Comparison of ENCODE assay signal across 1 cellular context in the genomic region with DNA sequence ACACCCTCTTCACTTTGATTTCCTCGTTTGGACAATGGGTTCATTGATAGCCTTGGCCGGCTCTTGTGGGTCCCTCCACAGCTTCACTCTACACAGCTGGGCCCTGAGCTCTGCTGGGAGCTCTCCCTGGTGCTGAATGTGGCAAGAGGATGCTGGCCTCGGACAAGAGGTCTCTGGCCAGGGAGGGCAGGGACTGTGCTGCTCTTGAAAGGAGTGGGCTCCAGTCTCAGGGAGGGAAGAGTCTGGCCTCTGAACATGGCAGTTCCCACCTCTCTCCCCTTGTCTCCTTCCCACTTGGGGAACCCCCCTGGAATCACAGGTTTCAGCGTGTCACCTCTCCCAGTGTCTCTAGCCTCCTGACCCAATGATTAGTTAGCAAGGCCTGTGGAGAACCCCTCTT.
TF ChIP-seq lines count a peak whose summit lies in the region.

No MANE protein-coding gene starts in this region.

TF ChIP-seq in HepG2, 621 proteins besides CTCF, POLR2A, EP300 and RAD21 (continued from another document and continues in another):
- TF ChIP-seq CCDC6 (CRISPR knock-in tag; IDR thresholded peaks at IDR 0.05) (peak; percentile 83; the same call in 1 of the 2 replicates), BRCA1 (CRISPR knock-in tag; IDR thresholded peaks at IDR 0.05) (peak; percentile 86; the same call in 1 of the 2 replicates), ZNF619 (CRISPR knock-in tag; IDR thresholded peaks at IDR 0.05) (no peak), SP1 (IDR thresholded peaks at IDR 0.05) (no peak), SP1 (CRISPR knock-in tag; IDR thresholded peaks at IDR 0.05) (no peak), STAT5B (CRISPR knock-in tag; IDR thresholded peaks at IDR 0.05) (peak; percentile 92), POGZ (CRISPR knock-in tag; IDR thresholded peaks at IDR 0.05) (no peak), RFX3 (CRISPR knock-in tag; IDR thresholded peaks at IDR 0.05) (no peak), HMG20B (CRISPR knock-in tag; conservative IDR thresholded peaks at IDR 0.05) (peak; percentile 83), ZBTB21 (CRISPR knock-in tag; IDR thresholded peaks at IDR 0.05) (peak; percentile 64; the same call in 1 of the 2 replicates), NFYB (CRISPR knock-in tag; IDR thresholded peaks at IDR 0.05) (peak; percentile 36; the same call in 1 of the 2 replicates), ARNTL (CRISPR knock-in tag; IDR thresholded peaks at IDR 0.05) (0 out of 2 replicates have a peak, but pooled peaks have one; percentile 56), SIX4 (CRISPR knock-in tag; IDR thresholded peaks at IDR 0.05) (0 out of 2 replicates have a peak, but pooled peaks have one; percentile 62), MAFG (CRISPR knock-in tag; IDR thresholded peaks at IDR 0.05) (no peak), EZH2 (conservative IDR thresholded peaks at IDR 0.05; ENCODE audit: low read depth, low read length) (no peak), KLF9 (CRISPR knock-in tag; IDR thresholded peaks at IDR 0.05; ENCODE audit: low read depth) (0 out of 2 replicates have a peak, but pooled peaks have one; percentile 87), ZNF570 (CRISPR knock-in tag; IDR thresholded peaks at IDR 0.05; ENCODE audit: borderline replicate concordance) (0 out of 2 replicates have a peak, but pooled peaks have one; percentile 54), ZNF264 (CRISPR knock-in tag; IDR thresholded peaks at IDR 0.05) (0 out of 2 replicates have a peak, but pooled peaks have one; percentile 63), POLR2G (IDR thresholded peaks at IDR 0.05; ENCODE audit: low read depth, low read length) (no peak), ATRX (CRISPR knock-in tag; IDR thresholded peaks at IDR 0.05; ENCODE audit: borderline replicate concordance) (no peak), PITX1 (CRISPR knock-in tag; IDR thresholded peaks at IDR 0.05) (no peak), ZNF766 (CRISPR knock-in tag; IDR thresholded peaks at IDR 0.05; ENCODE audit: borderline replicate concordance) (peak; percentile 66; the same call in 1 of the 2 replicates), ZNF343 (CRISPR knock-in tag; IDR thresholded peaks at IDR 0.05) (peak; percentile 73; the same call in 1 of the 2 replicates), ZNF556 (CRISPR knock-in tag; IDR thresholded peaks at IDR 0.05; ENCODE audit: borderline replicate concordance) (0 out of 2 replicates have a peak, but pooled peaks have one; percentile 32), HCFC1 (IDR thresholded peaks at IDR 0.05; ENCODE audit: low read depth, low read length) (0 out of 2 replicates have a peak, but pooled peaks have one; percentile 18), JUNB (CRISPR knock-in tag; IDR thresholded peaks at IDR 0.05; ENCODE audit: borderline replicate concordance) (no peak), PHB2 (IDR thresholded peaks at IDR 0.05; ENCODE audit: partially characterized antibody) (no peak), ZNF883 (CRISPR knock-in tag; IDR thresholded peaks at IDR 0.05; ENCODE audit: not compliant biosample characterization) (peak; percentile 81), GATAD2A (CRISPR knock-in tag; IDR thresholded peaks at IDR 0.05) (peak; percentile 61), NR2F2 (IDR thresholded peaks at IDR 0.05; ENCODE audit: borderline replicate concordance, low read depth) (peak; percentile 40; the same call in 1 of the 2 replicates), ZNF510 (CRISPR knock-in tag; IDR thresholded peaks at IDR 0.05; ENCODE audit: low read depth) (no peak)
- TF ChIP-seq, protein P1, sequence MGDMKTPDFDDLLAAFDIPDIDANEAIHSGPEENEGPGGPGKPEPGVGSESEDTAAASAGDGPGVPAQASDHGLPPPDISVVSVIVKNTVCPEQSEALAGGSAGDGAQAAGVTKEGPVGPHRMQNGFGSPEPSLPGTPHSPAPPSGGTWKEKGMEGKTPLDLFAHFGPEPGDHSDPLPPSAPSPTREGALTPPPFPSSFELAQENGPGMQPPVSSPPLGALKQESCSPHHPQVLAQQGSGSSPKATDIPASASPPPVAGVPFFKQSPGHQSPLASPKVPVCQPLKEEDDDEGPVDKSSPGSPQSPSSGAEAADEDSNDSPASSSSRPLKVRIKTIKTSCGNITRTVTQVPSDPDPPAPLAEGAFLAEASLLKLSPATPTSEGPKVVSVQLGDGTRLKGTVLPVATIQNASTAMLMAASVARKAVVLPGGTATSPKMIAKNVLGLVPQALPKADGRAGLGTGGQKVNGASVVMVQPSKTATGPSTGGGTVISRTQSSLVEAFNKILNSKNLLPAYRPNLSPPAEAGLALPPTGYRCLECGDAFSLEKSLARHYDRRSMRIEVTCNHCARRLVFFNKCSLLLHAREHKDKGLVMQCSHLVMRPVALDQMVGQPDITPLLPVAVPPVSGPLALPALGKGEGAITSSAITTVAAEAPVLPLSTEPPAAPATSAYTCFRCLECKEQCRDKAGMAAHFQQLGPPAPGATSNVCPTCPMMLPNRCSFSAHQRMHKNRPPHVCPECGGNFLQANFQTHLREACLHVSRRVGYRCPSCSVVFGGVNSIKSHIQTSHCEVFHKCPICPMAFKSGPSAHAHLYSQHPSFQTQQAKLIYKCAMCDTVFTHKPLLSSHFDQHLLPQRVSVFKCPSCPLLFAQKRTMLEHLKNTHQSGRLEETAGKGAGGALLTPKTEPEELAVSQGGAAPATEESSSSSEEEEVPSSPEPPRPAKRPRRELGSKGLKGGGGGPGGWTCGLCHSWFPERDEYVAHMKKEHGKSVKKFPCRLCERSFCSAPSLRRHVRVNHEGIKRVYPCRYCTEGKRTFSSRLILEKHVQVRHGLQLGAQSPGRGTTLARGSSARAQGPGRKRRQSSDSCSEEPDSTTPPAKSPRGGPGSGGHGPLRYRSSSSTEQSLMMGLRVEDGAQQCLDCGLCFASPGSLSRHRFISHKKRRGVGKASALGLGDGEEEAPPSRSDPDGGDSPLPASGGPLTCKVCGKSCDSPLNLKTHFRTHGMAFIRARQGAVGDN (CRISPR knock-in tag; IDR thresholded peaks at IDR 0.05), result peak; percentile 42; the same call in 1 of the 2 replicates
- TF ChIP-seq, protein P2, sequence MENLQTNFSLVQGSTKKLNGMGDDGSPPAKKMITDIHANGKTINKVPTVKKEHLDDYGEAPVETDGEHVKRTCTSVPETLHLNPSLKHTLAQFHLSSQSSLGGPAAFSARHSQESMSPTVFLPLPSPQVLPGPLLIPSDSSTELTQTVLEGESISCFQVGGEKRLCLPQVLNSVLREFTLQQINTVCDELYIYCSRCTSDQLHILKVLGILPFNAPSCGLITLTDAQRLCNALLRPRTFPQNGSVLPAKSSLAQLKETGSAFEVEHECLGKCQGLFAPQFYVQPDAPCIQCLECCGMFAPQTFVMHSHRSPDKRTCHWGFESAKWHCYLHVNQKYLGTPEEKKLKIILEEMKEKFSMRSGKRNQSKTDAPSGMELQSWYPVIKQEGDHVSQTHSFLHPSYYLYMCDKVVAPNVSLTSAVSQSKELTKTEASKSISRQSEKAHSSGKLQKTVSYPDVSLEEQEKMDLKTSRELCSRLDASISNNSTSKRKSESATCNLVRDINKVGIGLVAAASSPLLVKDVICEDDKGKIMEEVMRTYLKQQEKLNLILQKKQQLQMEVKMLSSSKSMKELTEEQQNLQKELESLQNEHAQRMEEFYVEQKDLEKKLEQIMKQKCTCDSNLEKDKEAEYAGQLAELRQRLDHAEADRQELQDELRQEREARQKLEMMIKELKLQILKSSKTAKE (CRISPR knock-in tag; IDR thresholded peaks at IDR 0.05; ENCODE audit: borderline replicate concordance), result peak; percentile 51; the same call in 1 of the 2 replicates
- TF ChIP-seq, protein P3, sequence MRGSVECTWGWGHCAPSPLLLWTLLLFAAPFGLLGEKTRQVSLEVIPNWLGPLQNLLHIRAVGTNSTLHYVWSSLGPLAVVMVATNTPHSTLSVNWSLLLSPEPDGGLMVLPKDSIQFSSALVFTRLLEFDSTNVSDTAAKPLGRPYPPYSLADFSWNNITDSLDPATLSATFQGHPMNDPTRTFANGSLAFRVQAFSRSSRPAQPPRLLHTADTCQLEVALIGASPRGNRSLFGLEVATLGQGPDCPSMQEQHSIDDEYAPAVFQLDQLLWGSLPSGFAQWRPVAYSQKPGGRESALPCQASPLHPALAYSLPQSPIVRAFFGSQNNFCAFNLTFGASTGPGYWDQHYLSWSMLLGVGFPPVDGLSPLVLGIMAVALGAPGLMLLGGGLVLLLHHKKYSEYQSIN (CRISPR knock-in tag; IDR thresholded peaks at IDR 0.05; ENCODE audit: borderline replicate concordance), result no peak
- TF ChIP-seq, protein P4, sequence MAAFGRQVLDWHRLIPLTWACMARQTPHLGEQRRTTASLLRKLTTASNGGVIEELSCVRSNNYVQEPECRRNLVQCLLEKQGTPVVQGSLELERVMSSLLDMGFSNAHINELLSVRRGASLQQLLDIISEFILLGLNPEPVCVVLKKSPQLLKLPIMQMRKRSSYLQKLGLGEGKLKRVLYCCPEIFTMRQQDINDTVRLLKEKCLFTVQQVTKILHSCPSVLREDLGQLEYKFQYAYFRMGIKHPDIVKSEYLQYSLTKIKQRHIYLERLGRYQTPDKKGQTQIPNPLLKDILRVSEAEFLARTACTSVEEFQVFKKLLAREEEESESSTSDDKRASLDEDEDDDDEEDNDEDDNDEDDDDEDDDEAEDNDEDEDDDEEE (CRISPR knock-in tag; IDR thresholded peaks at IDR 0.05), result peak; percentile 91
- TF ChIP-seq, protein P5, sequence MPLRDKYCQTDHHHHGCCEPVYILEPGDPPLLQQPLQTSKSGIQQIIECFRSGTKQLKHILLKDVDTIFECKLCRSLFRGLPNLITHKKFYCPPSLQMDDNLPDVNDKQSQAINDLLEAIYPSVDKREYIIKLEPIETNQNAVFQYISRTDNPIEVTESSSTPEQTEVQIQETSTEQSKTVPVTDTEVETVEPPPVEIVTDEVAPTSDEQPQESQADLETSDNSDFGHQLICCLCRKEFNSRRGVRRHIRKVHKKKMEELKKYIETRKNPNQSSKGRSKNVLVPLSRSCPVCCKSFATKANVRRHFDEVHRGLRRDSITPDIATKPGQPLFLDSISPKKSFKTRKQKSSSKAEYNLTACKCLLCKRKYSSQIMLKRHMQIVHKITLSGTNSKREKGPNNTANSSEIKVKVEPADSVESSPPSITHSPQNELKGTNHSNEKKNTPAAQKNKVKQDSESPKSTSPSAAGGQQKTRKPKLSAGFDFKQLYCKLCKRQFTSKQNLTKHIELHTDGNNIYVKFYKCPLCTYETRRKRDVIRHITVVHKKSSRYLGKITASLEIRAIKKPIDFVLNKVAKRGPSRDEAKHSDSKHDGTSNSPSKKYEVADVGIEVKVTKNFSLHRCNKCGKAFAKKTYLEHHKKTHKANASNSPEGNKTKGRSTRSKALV (CRISPR knock-in tag; IDR thresholded peaks at IDR 0.05), result 0 out of 2 replicates have a peak, but pooled peaks have one; percentile 46
- TF ChIP-seq, protein P6, sequence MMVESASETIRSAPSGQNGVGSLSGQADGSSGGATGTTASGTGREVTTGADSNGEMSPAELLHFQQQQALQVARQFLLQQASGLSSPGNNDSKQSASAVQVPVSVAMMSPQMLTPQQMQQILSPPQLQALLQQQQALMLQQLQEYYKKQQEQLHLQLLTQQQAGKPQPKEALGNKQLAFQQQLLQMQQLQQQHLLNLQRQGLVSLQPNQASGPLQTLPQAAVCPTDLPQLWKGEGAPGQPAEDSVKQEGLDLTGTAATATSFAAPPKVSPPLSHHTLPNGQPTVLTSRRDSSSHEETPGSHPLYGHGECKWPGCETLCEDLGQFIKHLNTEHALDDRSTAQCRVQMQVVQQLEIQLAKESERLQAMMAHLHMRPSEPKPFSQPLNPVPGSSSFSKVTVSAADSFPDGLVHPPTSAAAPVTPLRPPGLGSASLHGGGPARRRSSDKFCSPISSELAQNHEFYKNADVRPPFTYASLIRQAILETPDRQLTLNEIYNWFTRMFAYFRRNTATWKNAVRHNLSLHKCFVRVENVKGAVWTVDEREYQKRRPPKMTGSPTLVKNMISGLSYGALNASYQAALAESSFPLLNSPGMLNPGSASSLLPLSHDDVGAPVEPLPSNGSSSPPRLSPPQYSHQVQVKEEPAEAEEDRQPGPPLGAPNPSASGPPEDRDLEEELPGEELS (CRISPR knock-in tag; IDR thresholded peaks at IDR 0.05), result peak; percentile 39; the same call in 1 of the 2 replicates
- TF ChIP-seq, protein P7, sequence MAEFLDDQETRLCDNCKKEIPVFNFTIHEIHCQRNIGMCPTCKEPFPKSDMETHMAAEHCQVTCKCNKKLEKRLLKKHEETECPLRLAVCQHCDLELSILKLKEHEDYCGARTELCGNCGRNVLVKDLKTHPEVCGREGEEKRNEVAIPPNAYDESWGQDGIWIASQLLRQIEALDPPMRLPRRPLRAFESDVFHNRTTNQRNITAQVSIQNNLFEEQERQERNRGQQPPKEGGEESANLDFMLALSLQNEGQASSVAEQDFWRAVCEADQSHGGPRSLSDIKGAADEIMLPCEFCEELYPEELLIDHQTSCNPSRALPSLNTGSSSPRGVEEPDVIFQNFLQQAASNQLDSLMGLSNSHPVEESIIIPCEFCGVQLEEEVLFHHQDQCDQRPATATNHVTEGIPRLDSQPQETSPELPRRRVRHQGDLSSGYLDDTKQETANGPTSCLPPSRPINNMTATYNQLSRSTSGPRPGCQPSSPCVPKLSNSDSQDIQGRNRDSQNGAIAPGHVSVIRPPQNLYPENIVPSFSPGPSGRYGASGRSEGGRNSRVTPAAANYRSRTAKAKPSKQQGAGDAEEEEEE (CRISPR knock-in tag; IDR thresholded peaks at IDR 0.05; ENCODE audit: borderline replicate concordance), result no peak
- TF ChIP-seq, protein P8, sequence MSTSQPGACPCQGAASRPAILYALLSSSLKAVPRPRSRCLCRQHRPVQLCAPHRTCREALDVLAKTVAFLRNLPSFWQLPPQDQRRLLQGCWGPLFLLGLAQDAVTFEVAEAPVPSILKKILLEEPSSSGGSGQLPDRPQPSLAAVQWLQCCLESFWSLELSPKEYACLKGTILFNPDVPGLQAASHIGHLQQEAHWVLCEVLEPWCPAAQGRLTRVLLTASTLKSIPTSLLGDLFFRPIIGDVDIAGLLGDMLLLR (CRISPR knock-in tag; IDR thresholded peaks at IDR 0.05), result no peak
- TF ChIP-seq, protein P9, sequence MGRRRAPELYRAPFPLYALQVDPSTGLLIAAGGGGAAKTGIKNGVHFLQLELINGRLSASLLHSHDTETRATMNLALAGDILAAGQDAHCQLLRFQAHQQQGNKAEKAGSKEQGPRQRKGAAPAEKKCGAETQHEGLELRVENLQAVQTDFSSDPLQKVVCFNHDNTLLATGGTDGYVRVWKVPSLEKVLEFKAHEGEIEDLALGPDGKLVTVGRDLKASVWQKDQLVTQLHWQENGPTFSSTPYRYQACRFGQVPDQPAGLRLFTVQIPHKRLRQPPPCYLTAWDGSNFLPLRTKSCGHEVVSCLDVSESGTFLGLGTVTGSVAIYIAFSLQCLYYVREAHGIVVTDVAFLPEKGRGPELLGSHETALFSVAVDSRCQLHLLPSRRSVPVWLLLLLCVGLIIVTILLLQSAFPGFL (CRISPR knock-in tag; IDR thresholded peaks at IDR 0.05), result no peak
- TF ChIP-seq, protein P10, sequence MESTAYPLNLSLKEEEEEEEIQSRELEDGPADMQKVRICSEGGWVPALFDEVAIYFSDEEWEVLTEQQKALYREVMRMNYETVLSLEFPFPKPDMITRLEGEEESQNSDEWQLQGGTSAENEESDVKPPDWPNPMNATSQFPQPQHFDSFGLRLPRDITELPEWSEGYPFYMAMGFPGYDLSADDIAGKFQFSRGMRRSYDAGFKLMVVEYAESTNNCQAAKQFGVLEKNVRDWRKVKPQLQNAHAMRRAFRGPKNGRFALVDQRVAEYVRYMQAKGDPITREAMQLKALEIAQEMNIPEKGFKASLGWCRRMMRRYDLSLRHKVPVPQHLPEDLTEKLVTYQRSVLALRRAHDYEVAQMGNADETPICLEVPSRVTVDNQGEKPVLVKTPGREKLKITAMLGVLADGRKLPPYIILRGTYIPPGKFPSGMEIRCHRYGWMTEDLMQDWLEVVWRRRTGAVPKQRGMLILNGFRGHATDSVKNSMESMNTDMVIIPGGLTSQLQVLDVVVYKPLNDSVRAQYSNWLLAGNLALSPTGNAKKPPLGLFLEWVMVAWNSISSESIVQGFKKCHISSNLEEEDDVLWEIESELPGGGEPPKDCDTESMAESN (CRISPR knock-in tag; conservative IDR thresholded peaks at IDR 0.05), result peak; percentile 87
